8 cellular contexts compared by ENCODE assay signal in genomic region chr14:70416322-70416716, GRCh38. TPM values are rescaled to one million over a fixed set of nuclear protein-coding genes. Genes with fewer than 3 reads are reported as not detected.
DNase-seq lines count a peak whose midpoint lies in the region; ATAC-seq and TF ChIP-seq lines count a peak whose summit lies in the region.

No MANE protein-coding gene starts in this region.

- peaks cover 33% of the 10 kb centered on the region for H3K79me2 ChIP-seq in PC-3 (ENCODE audit: low read length)

- POLR2A ChIA-PET in activated CD4-positive, alpha-beta T cell treated with anti-CD3 and anti-CD28 coated beads, Interleukin-2, amount 10 ng/mL, durations not matched to agents 7 days and 5 days (lab: Charles Lee) = no interaction called here
- POLR2A ChIA-PET in PC-3 (lab: Charles Lee; ENCODE audit: unreplicated experiment) = no interaction called here
- POLR2A ChIA-PET in naive thymus-derived CD8-positive, alpha-beta T cell (lab: Charles Lee) = no interaction called here

- H3F3A ChIP-seq in PC-3 (ENCODE audit: low read length, unreplicated experiment) = no peaks in the 10 kb centered on the region

- H3K4me1 Mint-ChIP-seq in activated CD4-positive, alpha-beta T cell treated with anti-CD3 and anti-CD28 coated beads, Interleukin-2, amount 10 ng/mL, durations not matched to agents 7 days and 5 days = peaks cover 12% of the 10 kb centered on the region
- H3K4me1 Mint-ChIP-seq in endothelial cell (ENCODE audit: unreplicated experiment) = peaks cover 14% of the 10 kb centered on the region
- H3K4me1 Mint-ChIP-seq in naive thymus-derived CD8-positive, alpha-beta T cell = peaks cover 19 to 50% (median 44%) of the 10 kb centered on the region in 4 donors

- peaks cover 12% of the 10 kb centered on the region; the same call in 1 of the 2 replicates for H3K4me1 ChIP-seq in PC-3 (ENCODE audit: insufficient read depth, low read length)

- H3K36me3 Mint-ChIP-seq in activated CD4-positive, alpha-beta T cell treated with anti-CD3 and anti-CD28 coated beads, Interleukin-2, amount 10 ng/mL, durations not matched to agents 7 days and 5 days (ENCODE audit: low read depth) = peaks cover 4% of the 10 kb centered on the region
- H3K36me3 Mint-ChIP-seq in endothelial cell (ENCODE audit: low read depth, unreplicated experiment) = no peaks in the 10 kb centered on the region
- peaks cover 0 to 25% (median 0%) of the 10 kb centered on the region in 3 donors for H3K36me3 Mint-ChIP-seq in naive thymus-derived CD8-positive, alpha-beta T cell

- no peaks in the 10 kb centered on the region for H3K9me3 Mint-ChIP-seq in activated CD4-positive, alpha-beta T cell treated with anti-CD3 and anti-CD28 coated beads, Interleukin-2, amount 10 ng/mL, durations not matched to agents 7 days and 5 days
- no peaks in the 10 kb centered on the region for H3K9me3 Mint-ChIP-seq in endothelial cell (ENCODE audit: unreplicated experiment)
- no peaks in the 10 kb centered on the region for H3K9me3 Mint-ChIP-seq in naive thymus-derived CD8-positive, alpha-beta T cell

- TF ChIP-seq CTCF in PC-3 (conservative IDR thresholded peaks at IDR 0.05; ENCODE audit: low read depth, low read length) (no peak), endothelial cell (IDR thresholded peaks at IDR 0.05; ENCODE audit: unreplicated experiment) (no peak)

- no peaks in the 10 kb centered on the region for H3K9me2 ChIP-seq in PC-3 (replicated peaks; ENCODE audit: low read length)

- H4K20me1 ChIP-seq in PC-3 (ENCODE audit: low read length) = no peaks in the 10 kb centered on the region

- H3K4me2 ChIP-seq in PC-3 (ENCODE audit: low read length) = peak overlapping the region; percentile 85

- peak overlapping the region; percentile 76 for H3K27ac Mint-ChIP-seq in activated CD4-positive, alpha-beta T cell treated with anti-CD3 and anti-CD28 coated beads, Interleukin-2, amount 10 ng/mL, durations not matched to agents 7 days and 5 days
- H3K27ac Mint-ChIP-seq in endothelial cell (ENCODE audit: unreplicated experiment) = peak overlapping the region; percentile 94
- peak overlapping the region; percentile 89 to 99 (median 94) for H3K27ac Mint-ChIP-seq in naive thymus-derived CD8-positive, alpha-beta T cell

- no peak for DNase-seq in activated CD4-positive, alpha-beta T cell treated with anti-CD3 and anti-CD28 coated beads, Interleukin-2, amount 10 ng/mL, durations not matched to agents 7 days and 5 days
- no peak for DNase-seq in activated CD4-positive, alpha-beta T cell treated with anti-CD3 and anti-CD28 coated beads for 4 hours
- DNase-seq in PC-3 = peak; percentile 25
- DNase-seq in endothelial cell (ENCODE audit: low spot score) = no peak
- DNase-seq in naive thymus-derived CD8-positive, alpha-beta T cell = no peak
- DNase-seq in hypothalamus (lab: John Stamatoyannopoulos, UW) = no peak
- DNase-seq in D341Med (ENCODE audit: low spot score) = no peak

- no peaks in the 10 kb centered on the region for H3K9me3 ChIP-seq in PC-3 (ENCODE audit: low read length)

- ATAC-seq in PC-3 = peak; percentile 64
- ATAC-seq in naive thymus-derived CD8-positive, alpha-beta T cell = peak; percentile 33 to 60
- no peak for ATAC-seq in HG03342 (IDR thresholded peaks at IDR 0.05; ENCODE audit: unreplicated experiment)

- peak overlapping the region; percentile 85 for H3K4me3 Mint-ChIP-seq in activated CD4-positive, alpha-beta T cell treated with anti-CD3 and anti-CD28 coated beads, Interleukin-2, amount 10 ng/mL, durations not matched to agents 7 days and 5 days
- H3K4me3 Mint-ChIP-seq in endothelial cell (ENCODE audit: unreplicated experiment) = peak overlapping the region; percentile 99
- peak overlapping the region; percentile 91 to 99 (median 97) for H3K4me3 Mint-ChIP-seq in naive thymus-derived CD8-positive, alpha-beta T cell

- peak overlapping the region; percentile 81 for H3K4me3 ChIP-seq in PC-3 (ENCODE audit: low read length)

- H3K9ac ChIP-seq in PC-3 (ENCODE audit: low read length) = peak overlapping the region; percentile 65

- H2AFZ ChIP-seq in PC-3 (ENCODE audit: low read length) = peak overlapping the region; percentile 90

- TSS peak; percentile 68 for BruUV-seq in PC-3 (replicated peaks; lab: Mats Ljungman, UMichigan)

- intact Hi-C loops in PC-3 (cut with micrococcal nuclease) = loop anchor here (1.0 to 5.0 kb wide), 2 partner anchors 52 to 151 kb away; no protein-coding TSS in a partner anchor

- 0 out of 2 replicates have a peak, but pooled peaks cover 3% of the 10 kb centered on the region for H3K36me3 ChIP-seq in PC-3 (ENCODE audit: low read depth, low read length)

- H3K27me3 Mint-ChIP-seq in activated CD4-positive, alpha-beta T cell treated with anti-CD3 and anti-CD28 coated beads, Interleukin-2, amount 10 ng/mL, durations not matched to agents 7 days and 5 days = no peaks in the 10 kb centered on the region
- no peaks in the 10 kb centered on the region for H3K27me3 Mint-ChIP-seq in endothelial cell (ENCODE audit: unreplicated experiment)
- H3K27me3 Mint-ChIP-seq in naive thymus-derived CD8-positive, alpha-beta T cell = peaks cover 1 to 14% (median 3%) of the 10 kb centered on the region in 5 donors

- H3K27me3 ChIP-seq in PC-3 (ENCODE audit: low read length) = no peaks in the 10 kb centered on the region

- peak overlapping the region; percentile 30; the same call in 1 of the 2 replicates for H3K27ac ChIP-seq in PC-3 (ENCODE audit: low read length)

- CTCF ChIA-PET in activated CD4-positive, alpha-beta T cell treated with anti-CD3 and anti-CD28 coated beads, Interleukin-2, amount 10 ng/mL, durations not matched to agents 7 days and 5 days (lab: Charles Lee) = no interaction called here
- CTCF ChIA-PET in PC-3 (lab: Charles Lee) = no interaction called here

RNA-seq across cellular contexts. Expression of gene SYNJ2BP, which starts 0.6 kb away (rescaled TPM):
- total RNA-seq in activated CD4-positive, alpha-beta T cell treated with anti-CD3 and anti-CD28 coated beads, Interleukin-2, amount 10 ng/mL, durations not matched to agents 7 days and 5 days = 10 to 100 TPM; 12.0 to 14.0 TPM
- 13.1 and 16.4 TPM in 2 replicates for total RNA-seq in PC-3 (2014; rRNA removed)
- total RNA-seq in endothelial cell (ENCODE audit: unreplicated experiment) = 24.2 TPM
- 10 to 100 TPM; 18.6 to 19.9 TPM for total RNA-seq in naive thymus-derived CD8-positive, alpha-beta T cell
- 10 to 100 TPM; 13.2 to 16.6 (median 15.7) TPM for polyA plus RNA-seq in naive thymus-derived CD8-positive, alpha-beta T cell

RNA-seq across cellular contexts. Expression of gene ADAM21, which starts 35.7 kb away (rescaled TPM):
- total RNA-seq in activated CD4-positive, alpha-beta T cell treated with anti-CD3 and anti-CD28 coated beads, Interleukin-2, amount 10 ng/mL, durations not matched to agents 7 days and 5 days = not detected
- total RNA-seq in PC-3 (2014; rRNA removed) (0.29 and 0.80 TPM in 2 replicates), endothelial cell (ENCODE audit: unreplicated experiment) (not detected)
- under 1 TPM in 1 of 2 experiments, not detected in 1; 0.18 TPM for total RNA-seq in naive thymus-derived CD8-positive, alpha-beta T cell
- under 1 TPM; 0.08 to 0.56 (median 0.25) TPM for polyA plus RNA-seq in naive thymus-derived CD8-positive, alpha-beta T cell

RNA-seq across cellular contexts. Expression of gene COX16, which starts 56.8 kb away (rescaled TPM):
- 10 to 100 TPM; 43.2 to 56.1 TPM for total RNA-seq in activated CD4-positive, alpha-beta T cell treated with anti-CD3 and anti-CD28 coated beads, Interleukin-2, amount 10 ng/mL, durations not matched to agents 7 days and 5 days
- 54.1 and 60.1 TPM in 2 replicates for total RNA-seq in PC-3 (2014; rRNA removed)
- total RNA-seq in endothelial cell (ENCODE audit: unreplicated experiment) = 42.3 TPM
- 10 to 100 TPM; 33.7 to 36.8 TPM for total RNA-seq in naive thymus-derived CD8-positive, alpha-beta T cell
- polyA plus RNA-seq in naive thymus-derived CD8-positive, alpha-beta T cell = 10 to 100 TPM; 50.7 to 59.1 (median 57.6) TPM
